27 cellular contexts compared by ENCODE assay signal in genomic region chr1:231385118-231385748, GRCh38. TPM values are rescaled to one million over a fixed set of nuclear protein-coding genes. Genes with fewer than 3 reads are reported as not detected.
DNase-seq lines count a peak whose midpoint lies in the region; ATAC-seq and TF ChIP-seq lines count a peak whose summit lies in the region.
"Had no signal": no experiment of that assay in that cellular context is flagged by ENCODE, and none has a peak within 500 bp of the region (broad histone marks: within the 10 kb centered on the region; RNA-seq: fewer than 3 reads in every experiment).

No MANE protein-coding gene starts in this region.

- no peaks in the 10 kb centered on the region for H3K27me3 ChIP-seq in PC-9 (ENCODE audit: insufficient read depth, low read depth)
- H3K27me3 ChIP-seq in neutrophil = no peaks in the 10 kb centered on the region
- no peaks in the 10 kb centered on the region for H3K27me3 ChIP-seq in Peyer's patch
- no peaks in the 10 kb centered on the region for H3K27me3 ChIP-seq in tibial nerve
- H3K27me3 ChIP-seq: adrenal gland, cardiac muscle cell, right atrium auricular region had no signal

- DNase-seq in ELR (ENCODE audit: low read depth) (peak; percentile 26), PC-9 (peak; percentile 11 to 58), germinal center (ENCODE audit: low spot score) (no peak), Peyer's patch (no peak), tibial nerve (ENCODE audit: low spot score in 2 of 2) (no peak)
- DNase-seq: activated CD4-positive, alpha-beta memory T cell treated with anti-CD3 and anti-CD28 coated beads, Interleukin-2, amount 10 ng/mL, durations not matched to agents 7 days and 5 days; activated gamma-delta T cell treated with Interleukin-2 at 50 U/mL for 16 hours; adrenal gland; CD4-positive, CD25-positive, alpha-beta regulatory T cell; foreskin fibroblast; HFFc6; Kasumi-1; mesenchymal stem cell; naive B cell; NCI-H1048; NCI-H2081; NK-92 treated with Interleukin-12 subunit alpha and Interleukin-12 subunit beta, amount 100 ng/mL, for 24 hours; occipital lobe; stimulated activated CD4-positive, alpha-beta T cell treated with anti-CD3 and anti-CD28 coated beads, Interleukin-12 subunit alpha, Interleukin-12 subunit beta, amount 100 ng/mL, for 4 hours; stimulated activated CD4-positive, alpha-beta T cell treated with anti-CD3 and anti-CD28 coated beads, Interleukin-4, amount 100 ng/mL, for 4 hours; stimulated activated naive CD8-positive, alpha-beta T cell treated with anti-CD3 and anti-CD28 coated beads, Interleukin-15, Interleukin-2, amounts not matched to agents 100 U/mL and 50 U/mL, for 24 hours; T-helper 9 cell had no signal

- no peaks in the 10 kb centered on the region for H4K20me1 ChIP-seq in PC-9 (ENCODE audit: insufficient read depth)

- TF ChIP-seq EP300 in tibial nerve (IDR thresholded peaks at IDR 0.05) = no peak

- CTCF ChIA-PET in PC-9 (lab: Charles Lee) = no interaction called here

- BruUV-seq in PC-9 (replicated peaks; lab: Mats Ljungman, UMichigan) = no TSS peak

- H3K4me1 ChIP-seq in PC-9 (replicated peaks; ENCODE audit: insufficient read depth) = peaks cover 34% of the 10 kb centered on the region
- peaks cover 7 to 8% of the 10 kb centered on the region in 2 experiments for H3K4me1 ChIP-seq in neutrophil (ENCODE audit: control insufficient read depth in 1 of 2, insufficient read depth in 1 of 2, low read depth in 1 of 2, low read length in 1 of 2)
- peaks cover 0 to 13% (median 0%) of the 10 kb centered on the region in 4 donors for H3K4me1 ChIP-seq in Peyer's patch
- H3K4me1 ChIP-seq in tibial nerve = peaks cover 0 to 47% (median 4%) of the 10 kb centered on the region in 4 donors

- no peak for TF ChIP-seq POLR2A in Peyer's patch (IDR thresholded peaks at IDR 0.05)
- no peak for TF ChIP-seq POLR2A in tibial nerve (IDR thresholded peaks at IDR 0.05)

- H3F3A ChIP-seq in PC-9 (ENCODE audit: insufficient read depth, low read depth) = no peaks in the 10 kb centered on the region

- peaks cover 58% of the 10 kb centered on the region for H3K79me2 ChIP-seq in PC-9 (ENCODE audit: low read depth)

- intact Hi-C loops in PC-9 (cut with micrococcal nuclease; ENCODE audit: unreplicated experiment) = no loop called here

- TF ChIP-seq CTCF in PC-9 (conservative IDR thresholded peaks at IDR 0.05) (no peak), neutrophil (IDR thresholded peaks at IDR 0.05) (no peak), Peyer's patch (IDR thresholded peaks at IDR 0.05) (no peak), tibial nerve (IDR thresholded peaks at IDR 0.05) (no peak)

- ATAC-seq in esophagus mucosa = peak; percentile 75
- ATAC-seq in HG03439 (IDR thresholded peaks at IDR 0.05; ENCODE audit: unreplicated experiment) = no peak
- ATAC-seq: stimulated activated naive CD8-positive, alpha-beta T cell treated with anti-CD3 and anti-CD28 coated beads, Interleukin-15, Interleukin-2, amounts not matched to agents 100 U/mL and 50 U/mL, for 24 hours had no signal

- peak overlapping the region; percentile 31; the same call in 1 of the 2 replicates for H3K27ac ChIP-seq in PC-9
- H3K27ac ChIP-seq in neutrophil = peak overlapping the region; percentile 10
- H3K27ac ChIP-seq in Peyer's patch = no peak overlapping the region
- no peak overlapping the region for H3K27ac ChIP-seq in tibial nerve
- H3K27ac ChIP-seq: adrenal gland, cardiac muscle cell, right atrium auricular region had no signal

- H3K36me3 ChIP-seq in PC-9 (ENCODE audit: low read depth) (no peaks in the 10 kb centered on the region), neutrophil (no peaks in the 10 kb centered on the region), Peyer's patch (no peaks in the 10 kb centered on the region), tibial nerve (no peaks in the 10 kb centered on the region)
- H3K36me3 ChIP-seq: adrenal gland, cardiac muscle cell, right atrium auricular region had no signal

- POLR2A ChIA-PET in PC-9 (lab: Charles Lee; ENCODE audit: unreplicated experiment) = interaction anchor here (0.6 kb wide), 1 partner anchor 10 kb away, joined by 7 read pairs; no protein-coding TSS in a partner anchor

- peak overlapping the region; percentile 15; the same call in 1 of the 2 replicates for H3K4me2 ChIP-seq in PC-9

- 90 to 94% methylated on average over 3 of the region's 3 CpGs for WGBS in tibial nerve, 2 donors

- H3K9me2 ChIP-seq in PC-9 (ENCODE audit: insufficient read depth) = no peaks in the 10 kb centered on the region

- H3K4me3 ChIP-seq in PC-9 = no peak overlapping the region
- H3K4me3 ChIP-seq in neutrophil (ENCODE audit: low read depth in 1 of 2, low read length in 1 of 2) = no peak overlapping the region
- H3K4me3 ChIP-seq in Peyer's patch = no peak overlapping the region
- no peak overlapping the region for H3K4me3 ChIP-seq in tibial nerve
- H3K4me3 ChIP-seq: adrenal gland, cardiac muscle cell, right atrium auricular region had no signal

- H3K9me3 ChIP-seq in PC-9 (ENCODE audit: insufficient read depth, low read depth) = no peaks in the 10 kb centered on the region
- H3K9me3 ChIP-seq in neutrophil = no peaks in the 10 kb centered on the region
- no peaks in the 10 kb centered on the region for H3K9me3 ChIP-seq in Peyer's patch
- H3K9me3 ChIP-seq in tibial nerve = no peaks in the 10 kb centered on the region
- H3K9me3 ChIP-seq: adrenal gland, right atrium auricular region had no signal

- H2AFZ ChIP-seq in PC-9 = no peak overlapping the region

RNA-seq across cellular contexts. Expression of gene EGLN1, which starts 36.9 kb away (rescaled TPM):
- total RNA-seq in PC-9 (2021) (10.9 and 18.8 TPM in 2 replicates), esophagus mucosa (16.7 TPM), Peyer's patch (10 to 100 TPM; 34.7 to 53.1 (median 39.8) TPM), tibial nerve (10 to 100 TPM; 53.2 to 76.7 (median 60.1) TPM)

RNA-seq across cellular contexts. Expression of gene SPRTN, which starts 47.1 kb away (rescaled TPM):
- total RNA-seq in PC-9 (2021) (14.6 and 16.7 TPM in 2 replicates), esophagus mucosa (7.6 TPM), Peyer's patch (10 to 100 TPM; 18.6 to 27.5 (median 22.7) TPM), tibial nerve (10 to 100 TPM; 12.1 to 33.4 (median 16.7) TPM)

RNA-seq across cellular contexts. Expression of gene EXOC8, which starts 47.6 kb away (rescaled TPM):
- total RNA-seq in PC-9 (2021) = 11.2 and 12.1 TPM in 2 replicates
- total RNA-seq in esophagus mucosa = 7.9 TPM
- total RNA-seq in Peyer's patch = 10 to 100 TPM; 14.0 to 19.4 (median 17.4) TPM
- 10 to 100 TPM; 12.6 to 15.7 (median 14.5) TPM for total RNA-seq in tibial nerve

Comparison
In these comparisons a context has a peak if more than half of its experiments do, and no peak if none do; other contexts are left out.
1. DNase-seq: peak in ELR (single experiment) and PC-9 (2 of 2); none in germinal center (single experiment), Peyer's patch (0 of 3) and tibial nerve (0 of 2).
2. H3K27ac ChIP-seq: peak in PC-9 (single experiment) and neutrophil (single experiment); none in Peyer's patch (0 of 4) and tibial nerve (0 of 4).